In genomic region chr19:13971868-13972267, GRCh38 we compare ENCODE assay signal across 16 cellular contexts. TPM values are rescaled to one million over a fixed set of nuclear protein-coding genes. Genes with fewer than 3 reads are reported as not detected.
A peak's percentile ranks its signal among the peaks of the same experiment; 100 is the strongest.
DNase-seq lines count a peak whose midpoint lies in the region; ATAC-seq, FAIRE-seq and TF ChIP-seq lines count a peak whose summit lies in the region.
"Not testable (repeated sequence)": the region's sequence is repeated elsewhere in the genome, so short reads cannot be mapped to it uniquely, and the experiment has no call there.
"Had no signal": no experiment of that assay in that cellular context is flagged by ENCODE, and none has a peak within 500 bp of the region (broad histone marks: within the 10 kb centered on the region; RNA-seq: fewer than 3 reads in every experiment).

No MANE protein-coding gene starts in this region.

- FAIRE-seq in bronchial epithelial cell (lab: Jason Lieb, UNC), result not testable (repeated sequence)

- not testable (repeated sequence) for H3K27ac ChIP-seq in HEK293 (ENCODE audit: extremely low read depth, low read depth, low read length); left lung; upper lobe of right lung
- peak overlapping the region; percentile 50 for H3K27ac ChIP-seq in RWPE1

- intact Hi-C loops in left lung (cut with DNase I); upper lobe of right lung (cut with DNase I): not testable (repeated sequence)

- TF ChIP-seq CTCF in HEK293 (tag by site-specific recombination; IDR thresholded peaks at IDR 0.05); RWPE1 (conservative IDR thresholded peaks at IDR 0.05; ENCODE audit: low read depth); bronchial epithelial cell (IDR thresholded peaks at IDR 0.05; ENCODE audit: insufficient read depth, low read length, severe bottlenecking); left lung (IDR thresholded peaks at IDR 0.05); upper lobe of right lung (IDR thresholded peaks at IDR 0.05): not testable (repeated sequence)

- POLR2A ChIA-PET in HEK293 (lab: Yijun Ruan, JAX); RWPE1 (lab: Yijun Ruan, JAX; ENCODE audit: low non-redundant PET): not testable (repeated sequence)

- not testable (repeated sequence) for DNase-seq in RWPE1 (ENCODE audit: low spot score); left lung; upper lobe of right lung
- peak; percentile 20 for DNase-seq in bronchial epithelial cell (ENCODE audit: low read depth)

- H3K36me3 ChIP-seq in HEK293 (ENCODE audit: control insufficient read depth in 2 of 2, insufficient read depth in 1 of 2, low read length in 2 of 2) (peaks cover 36 to 68% of the 10 kb centered on the region in 2 experiments; a peak in 2 of 3 replicates), left lung (peaks cover 0 to 82% of the 10 kb centered on the region in 2 donors), upper lobe of right lung (peaks cover 60% of the 10 kb centered on the region)
- not testable (repeated sequence) for H3K36me3 ChIP-seq in bronchial epithelial cell (ENCODE audit: control insufficient read depth, insufficient read depth, low read length)

- not testable (repeated sequence) for H3K4me1 ChIP-seq in HEK293 (ENCODE audit: control insufficient read depth, insufficient read depth, low read length); left lung; upper lobe of right lung

- CTCF ChIA-PET in HEK293 (lab: Yijun Ruan, JAX) (interaction anchor here (0.7 kb wide), 1 partner anchor 93 kb away, joined by 3 read pairs; no protein-coding TSS in a partner anchor), RWPE1 (lab: Yijun Ruan, JAX) (interaction anchor here (0.6 kb wide), 2 partner anchors 138 to 244 kb away, joined by 3 to 4 read pairs; no protein-coding TSS in a partner anchor)

- H3K27me3 ChIP-seq in bronchial epithelial cell (ENCODE audit: control insufficient read depth, insufficient read depth, low read length); left lung; upper lobe of right lung: not testable (repeated sequence)

- not testable (repeated sequence) for H3K9me3 ChIP-seq in HEK293 (ENCODE audit: control insufficient read depth, insufficient read depth, low read depth, low read length); left lung; upper lobe of right lung

- ATAC-seq in left lung (peak; percentile 74), upper lobe of right lung (peak; percentile 31)

- H3K4me3 ChIP-seq in HEK293 (ENCODE audit: low read depth, low read length); bronchial epithelial cell (ENCODE audit: low read depth, low read length); left lung; upper lobe of right lung: not testable (repeated sequence)

TF ChIP-seq in HEK293, 187 proteins besides CTCF, POLR2A, EP300 and RAD21:
- TF ChIP-seq ZNF362 (tag by site-specific recombination; IDR thresholded peaks at IDR 0.05), result 0 out of 2 replicates have a peak, but pooled peaks have one; percentile 22

RNA-seq across cellular contexts. Expression of gene DCAF15, which starts 19.6 kb away (rescaled TPM):
- total RNA-seq in bronchial epithelial cell (6.3 and 8.2 TPM in 2 replicates), left lung (10 to 100 TPM; 20.2 to 32.5 TPM), upper lobe of right lung (35.1 TPM)

RNA-seq across cellular contexts. Expression of gene PODNL1, which starts 33.7 kb away (rescaled TPM):
- total RNA-seq in bronchial epithelial cell (0.38 TPM in 1 of 2 replicates, not detected in the other), left lung (10 to 100 TPM in 1 of 2 donors, 1 to 10 TPM in 1; 1.3 to 17.9 TPM), upper lobe of right lung (2.8 TPM)
- total RNA-seq: A673; B cell; Caco-2; Calu3; CD4-positive, alpha-beta memory T cell; CD4-positive, alpha-beta T cell; CD4-positive, CD25-positive, alpha-beta regulatory T cell; CD8-positive, alpha-beta T cell; Daoy had no signal

RNA-seq across cellular contexts. Expression of gene RFX1, which starts 34.3 kb away (rescaled TPM):
- total RNA-seq in bronchial epithelial cell (0.79 and 2.2 TPM in 2 replicates), left lung (10 to 100 TPM; 16.3 to 17.4 TPM), upper lobe of right lung (17.8 TPM)

RNA-seq across cellular contexts. Expression of gene RLN3, which starts 56.1 kb away (rescaled TPM):
- total RNA-seq in bronchial epithelial cell, result not detected in 2 replicates
- total RNA-seq in left lung, result not detected
- total RNA-seq in upper lobe of right lung, result not detected
- total RNA-seq: A172; A673; B cell; Caco-2; Calu3; CD4-positive, alpha-beta memory T cell; CD4-positive, alpha-beta T cell; CD4-positive, CD25-positive, alpha-beta regulatory T cell; CD8-positive, alpha-beta memory T cell; CD8-positive, alpha-beta T cell; Daoy had no signal

RNA-seq across cellular contexts. Expression of gene IL27RA, which starts 59.7 kb away (rescaled TPM):
- total RNA-seq in bronchial epithelial cell (0.26 TPM in 2 replicates), left lung (10 to 100 TPM; 14.0 to 17.4 TPM), upper lobe of right lung (16.2 TPM)
